ENCODE assay signal across 1 cellular context in the genomic region with DNA sequence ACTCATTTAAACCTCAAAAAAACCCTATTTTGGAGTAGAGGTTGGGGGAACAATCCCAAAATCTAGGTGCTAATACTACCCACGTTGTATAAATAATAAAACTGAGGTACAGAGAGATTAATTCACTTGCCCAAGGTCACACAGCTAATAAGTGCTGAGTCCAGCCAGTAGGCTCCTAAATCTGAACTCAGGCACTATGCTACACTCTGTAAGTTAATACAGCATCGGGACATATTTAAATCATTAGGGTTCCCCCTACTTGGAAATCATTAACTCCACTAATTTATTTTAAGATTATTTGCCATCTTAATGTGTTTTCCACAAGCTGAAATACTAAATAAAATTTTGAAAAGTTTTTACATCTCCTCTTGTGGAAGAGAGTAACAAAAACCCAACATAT.
TF ChIP-seq lines count a peak whose summit lies in the region.

No MANE protein-coding gene starts in this region.

TF ChIP-seq in H1, 55 proteins besides CTCF, POLR2A, EP300 and RAD21:
- no peak for TF ChIP-seq TAF1 (IDR thresholded peaks at IDR 0.05; ENCODE audit: low read depth, low read length)
TF ChIP-seq in H1: peak in this region for 0.
